Comparison of ENCODE assay signal across 13 cellular contexts in genomic region chr1:44240802-44241671, GRCh38. TPM values are rescaled to one million over a fixed set of nuclear protein-coding genes. Genes with fewer than 3 reads are reported as not detected.
DNase-seq lines count a peak whose midpoint lies in the region; ATAC-seq, FAIRE-seq and TF ChIP-seq lines count a peak whose summit lies in the region.
"Had no signal": no experiment of that assay in that cellular context is flagged by ENCODE, and none has a peak within 500 bp of the region (broad histone marks: within the 10 kb centered on the region; RNA-seq: fewer than 3 reads in every experiment).

No MANE protein-coding gene starts in this region.

- H3K27me3 Mint-ChIP-seq in Caco-2 (ENCODE audit: insufficient read depth, unreplicated experiment), result no peaks in the 10 kb centered on the region
- H3K27me3 Mint-ChIP-seq: activated CD4-positive, alpha-beta T cell treated with anti-CD3 and anti-CD28 coated beads, Interleukin-2, amount 10 ng/mL, durations not matched to agents 24 days and 14 days had no signal

- H3K27ac ChIP-seq in adrenal gland, result peak overlapping the region in 3 of 5 donors; percentile 33 to 87 (median 77)
- peak overlapping the region; percentile 93 for H3K27ac ChIP-seq in hepatocyte
- H3K27ac ChIP-seq: C4-2B had no signal

- WGBS in adrenal gland, 4 donors, result 88 to 92% (median 90%) methylated on average over 7 to 9 of the region's 9 CpGs
- WGBS in hepatocyte (ENCODE audit: low lambda C conversion rate, missing lambda C conversion rate), result 57% methylated on average over 8 of the region's 9 CpGs

- no TSS peak for BruUV-seq in Caco-2 (replicated peaks; lab: Mats Ljungman, UMichigan)

- FAIRE-seq in frontal cortex (lab: Jason Lieb, UNC), result no peak

- no peak overlapping the region for H3K4me3 Mint-ChIP-seq in Caco-2 (ENCODE audit: unreplicated experiment)
- H3K4me3 Mint-ChIP-seq: activated CD4-positive, alpha-beta T cell treated with anti-CD3 and anti-CD28 coated beads, Interleukin-2, amount 10 ng/mL, durations not matched to agents 24 days and 14 days had no signal

- H3K79me2 ChIP-seq in hepatocyte, result no peaks in the 10 kb centered on the region

- intact Hi-C loops in Caco-2 (cut with micrococcal nuclease; ENCODE audit: unreplicated experiment) (no loop called here), adrenal gland (cut with DNase I) (no loop called here), sciatic nerve (cut with DNase I) (no loop called here)

- H3K9me2 ChIP-seq in hepatocyte (replicated peaks; ENCODE audit: insufficient read depth), result no peaks in the 10 kb centered on the region

- no peak overlapping the region for H2AFZ ChIP-seq in hepatocyte

- DNase-seq in Caco-2, result no peak
- DNase-seq in adrenal gland, result no peak
- DNase-seq in hepatocyte (ENCODE audit: low spot score), result no peak
- DNase-seq in sciatic nerve (ENCODE audit: low spot score), result no peak
- DNase-seq in A172 (ENCODE audit: low spot score), result no peak
- DNase-seq in frontal cortex (ENCODE audit: low spot score in 2 of 2), result no peak
- no peak for DNase-seq in NCI-H345 (lab: John Stamatoyannopoulos, UW)
- DNase-seq: activated CD4-positive, alpha-beta T cell treated with anti-CD3 and anti-CD28 coated beads, Interleukin-2, amount 10 ng/mL, durations not matched to agents 24 days and 14 days; amniotic stem cell; NCI-H446 treated with DMSO at 0.1 percent for 48 hours had no signal

- H3K9me3 Mint-ChIP-seq in Caco-2 (ENCODE audit: unreplicated experiment), result no peaks in the 10 kb centered on the region
- H3K9me3 Mint-ChIP-seq: activated CD4-positive, alpha-beta T cell treated with anti-CD3 and anti-CD28 coated beads, Interleukin-2, amount 10 ng/mL, durations not matched to agents 24 days and 14 days had no signal

- H3K27ac Mint-ChIP-seq in Caco-2 (ENCODE audit: unreplicated experiment), result peak overlapping the region; percentile 39
- H3K27ac Mint-ChIP-seq: activated CD4-positive, alpha-beta T cell treated with anti-CD3 and anti-CD28 coated beads, Interleukin-2, amount 10 ng/mL, durations not matched to agents 24 days and 14 days had no signal

- POLR2A ChIA-PET in Caco-2 (lab: Charles Lee), result no interaction called here

- ATAC-seq in sciatic nerve (peak; percentile 7), GM21717 (IDR thresholded peaks at IDR 0.05; ENCODE audit: unreplicated experiment) (no peak)

- CTCF ChIA-PET in Caco-2 (lab: Charles Lee), result no interaction called here

- no peaks in the 10 kb centered on the region for H3K4me1 Mint-ChIP-seq in Caco-2 (ENCODE audit: low read depth, unreplicated experiment)

- no peaks in the 10 kb centered on the region for H3K36me3 Mint-ChIP-seq in Caco-2 (ENCODE audit: insufficient read depth, unreplicated experiment)

- H3K4me1 ChIP-seq in Caco-2, result no peaks in the 10 kb centered on the region
- peaks cover 0 to 24% of the 10 kb centered on the region in 2 donors for H3K4me1 ChIP-seq in adrenal gland (replicated peaks in 1 of 2)
- H3K4me1 ChIP-seq in hepatocyte (ENCODE audit: insufficient read depth), result peaks cover 37% of the 10 kb centered on the region

- TF ChIP-seq POLR2A in adrenal gland (IDR thresholded peaks at IDR 0.05), result no peak

- no peaks in the 10 kb centered on the region for H4K20me1 ChIP-seq in hepatocyte (ENCODE audit: insufficient read depth, poor library complexity, severe bottlenecking)

- H3K4me3 ChIP-seq in Caco-2 (ENCODE audit: low read depth, low read length) (no peak overlapping the region), adrenal gland (no peak overlapping the region), hepatocyte (no peak overlapping the region)
- H3K4me3 ChIP-seq: SK-N-MC had no signal

- TF ChIP-seq CTCF in Caco-2 (IDR thresholded peaks at IDR 0.05; ENCODE audit: insufficient read depth in 1 of 2, low read depth in 1 of 2, low read length in 1 of 2, severe bottlenecking in 1 of 2, unreplicated experiment in 1 of 2) (no peak), adrenal gland (IDR thresholded peaks at IDR 0.05) (no peak), hepatocyte (IDR thresholded peaks at IDR 0.05; ENCODE audit: poor library complexity) (no peak)

- H3K36me3 ChIP-seq in Caco-2 (ENCODE audit: control insufficient read depth, insufficient read depth, low read length) (0 out of 2 replicates have a peak, but pooled peaks cover 1% of the 10 kb centered on the region), adrenal gland (replicated peaks in 1 of 2) (no peaks in the 10 kb centered on the region), hepatocyte (replicated peaks; ENCODE audit: insufficient read depth, low read depth) (no peaks in the 10 kb centered on the region)

- no peak overlapping the region for H3K4me2 ChIP-seq in hepatocyte

- no peaks in the 10 kb centered on the region for H3K27me3 ChIP-seq in Caco-2 (replicated peaks; ENCODE audit: control insufficient read depth, insufficient read depth, low read length)
- no peaks in the 10 kb centered on the region for H3K27me3 ChIP-seq in adrenal gland
- H3K27me3 ChIP-seq in hepatocyte, result no peaks in the 10 kb centered on the region

- H3K9me3 ChIP-seq in Caco-2, result no peaks in the 10 kb centered on the region
- no peaks in the 10 kb centered on the region for H3K9me3 ChIP-seq in adrenal gland (replicated peaks in 1 of 3)
- H3K9me3 ChIP-seq in hepatocyte (ENCODE audit: low read depth), result no peaks in the 10 kb centered on the region

RNA-seq across cellular contexts. Expression of gene DMAP1, which starts 27.8 kb away (rescaled TPM):
- total RNA-seq in Caco-2 (2022) (40.4 and 41.1 TPM in 2 replicates), adrenal gland (100 to 1,000 TPM in 2 of 8 donors, 10 to 100 TPM in 6; 62.4 to 229 (median 77.7) TPM), hepatocyte (28.8 and 34.4 TPM in 2 replicates), sciatic nerve (35.9 TPM), frontal cortex (26.5 TPM)
- polyA plus RNA-seq in adrenal gland (100 to 1,000 TPM; 118 to 145 (median 142) TPM), hepatocyte (46.7 and 61.8 TPM in 2 replicates)
- 8.5 and 9.8 TPM in 2 replicates for total RNA-seq in A172 (2014; rRNA removed; shearing (Covaris generic))
